In the genomic region with DNA sequence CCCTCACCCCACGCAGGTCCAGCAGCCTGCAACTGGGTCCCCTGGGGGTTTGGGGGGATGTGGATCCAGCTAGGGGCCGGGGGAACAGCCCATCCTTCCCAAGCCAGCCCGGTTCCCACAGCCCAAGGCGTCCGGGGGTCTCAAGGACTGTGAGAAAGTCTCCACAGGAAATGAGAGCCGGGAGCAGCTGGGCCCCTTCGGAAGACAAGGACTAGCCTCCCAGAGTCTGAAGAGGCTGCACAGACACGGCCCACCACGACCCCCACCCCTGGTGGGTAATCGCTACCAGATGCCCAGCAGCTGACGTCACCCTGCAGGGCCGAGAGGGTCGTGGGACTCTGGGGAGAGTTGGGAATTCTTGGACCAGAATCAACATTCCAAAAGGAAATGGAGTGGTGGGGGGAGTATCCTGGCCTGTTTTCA, we compare ENCODE assay signal across 9 cellular contexts. TPM values are rescaled to one million over a fixed set of nuclear protein-coding genes. Genes with fewer than 3 reads are reported as not detected.
A peak's percentile ranks its signal among the peaks of the same experiment; 100 is the strongest.
DNase-seq lines count a peak whose midpoint lies in the region; ATAC-seq and TF ChIP-seq lines count a peak whose summit lies in the region.
"Had no signal": no experiment of that assay in that cellular context is flagged by ENCODE, and none has a peak within 500 bp of the region (broad histone marks: within the 10 kb centered on the region; RNA-seq: fewer than 3 reads in every experiment).

No MANE protein-coding gene starts in this region.

- H3K4me3 ChIP-seq in coronary artery = peak overlapping the region; percentile 41
- no peak overlapping the region for H3K4me3 ChIP-seq in mesodermal cell (ENCODE audit: extremely low read depth, insufficient read depth, low read length, poor library complexity, severe bottlenecking)
- H3K4me3 ChIP-seq in tibial nerve = peak overlapping the region in 1 of 4 donors; percentile 8
- H3K4me3 ChIP-seq: GM23248 had no signal

- TF ChIP-seq CTCF in coronary artery (IDR thresholded peaks at IDR 0.05) (no peak), tibial nerve (IDR thresholded peaks at IDR 0.05) (no peak), Calu3 (IDR thresholded peaks at IDR 0.05; ENCODE audit: unreplicated experiment) (no peak)

- ATAC-seq in esophagus mucosa = no peak

- no peak for TF ChIP-seq EP300 in tibial nerve (IDR thresholded peaks at IDR 0.05)

- no peak overlapping the region for H3K4me3 Mint-ChIP-seq in activated naive CD4-positive, alpha-beta T cell treated with anti-CD3 and anti-CD28 coated beads, Interleukin-2, amount 10 ng/mL, durations not matched to agents 7 days and 5 days
- H3K4me3 Mint-ChIP-seq in Calu3 (ENCODE audit: low read depth, unreplicated experiment) = no peak overlapping the region

- no peaks in the 10 kb centered on the region for H3K27me3 Mint-ChIP-seq in activated naive CD4-positive, alpha-beta T cell treated with anti-CD3 and anti-CD28 coated beads, Interleukin-2, amount 10 ng/mL, durations not matched to agents 7 days and 5 days
- H3K27me3 Mint-ChIP-seq in Calu3 (ENCODE audit: unreplicated experiment) = peaks cover 61% of the 10 kb centered on the region

- H3K27ac ChIP-seq in coronary artery (peak overlapping the region in 1 of 2 donors; percentile 70), mesodermal cell (ENCODE audit: low read depth, low read length, severe bottlenecking) (peak overlapping the region; percentile 95), tibial nerve (peak overlapping the region in 3 of 4 donors; percentile 41 to 74 (median 64))
- H3K27ac ChIP-seq: GM23248 had no signal

- no peak for TF ChIP-seq POLR2A in tibial nerve (IDR thresholded peaks at IDR 0.05)

- WGBS in mesodermal cell (ENCODE audit: insufficient coverage in 2 of 2), 2 experiments = 31 to 48% methylated on average over 6 to 8 of the region's 13 CpGs
- 19 to 34% methylated on average over 7 to 13 of the region's 13 CpGs for WGBS in tibial nerve, 2 donors

- intact Hi-C loops in Calu3 (cut with micrococcal nuclease; ENCODE audit: unreplicated experiment) = no loop called here

- no peaks in the 10 kb centered on the region for H3K27me3 ChIP-seq in tibial nerve

- no peaks in the 10 kb centered on the region for H3K9me3 Mint-ChIP-seq in activated naive CD4-positive, alpha-beta T cell treated with anti-CD3 and anti-CD28 coated beads, Interleukin-2, amount 10 ng/mL, durations not matched to agents 7 days and 5 days
- H3K9me3 Mint-ChIP-seq in Calu3 (ENCODE audit: low read depth, unreplicated experiment) = no peaks in the 10 kb centered on the region

- peak overlapping the region; percentile 88 for H3K27ac Mint-ChIP-seq in activated naive CD4-positive, alpha-beta T cell treated with anti-CD3 and anti-CD28 coated beads, Interleukin-2, amount 10 ng/mL, durations not matched to agents 7 days and 5 days
- H3K27ac Mint-ChIP-seq in Calu3 (ENCODE audit: unreplicated experiment) = no peak overlapping the region

- no TSS peak for BruUV-seq in Calu3 (replicated peaks; lab: Mats Ljungman, UMichigan)

- H3K36me3 Mint-ChIP-seq in activated naive CD4-positive, alpha-beta T cell treated with anti-CD3 and anti-CD28 coated beads, Interleukin-2, amount 10 ng/mL, durations not matched to agents 7 days and 5 days = peaks cover 76% of the 10 kb centered on the region
- peaks cover 13% of the 10 kb centered on the region for H3K36me3 Mint-ChIP-seq in Calu3 (ENCODE audit: insufficient read depth, unreplicated experiment)

- CTCF ChIA-PET in activated naive CD4-positive, alpha-beta T cell treated with anti-CD3 and anti-CD28 coated beads, Interleukin-2, amount 10 ng/mL, durations not matched to agents 7 days and 5 days (lab: Charles Lee) = interaction anchor here (1.4 to 4.6 kb wide), 4 partner anchors 11 to 102 kb away, joined by 7 to 20 read pairs (median 12); a partner anchor contains a TSS
- CTCF ChIA-PET in Calu3 (lab: Charles Lee) = no interaction called here

- H3K9me3 ChIP-seq in mesodermal cell (ENCODE audit: control insufficient read depth, low read length) = no peaks in the 10 kb centered on the region
- H3K9me3 ChIP-seq in tibial nerve = no peaks in the 10 kb centered on the region

- peaks cover 90% of the 10 kb centered on the region for H3K4me1 Mint-ChIP-seq in activated naive CD4-positive, alpha-beta T cell treated with anti-CD3 and anti-CD28 coated beads, Interleukin-2, amount 10 ng/mL, durations not matched to agents 7 days and 5 days
- no peaks in the 10 kb centered on the region for H3K4me1 Mint-ChIP-seq in Calu3 (ENCODE audit: low read depth, unreplicated experiment)

- H3K4me1 ChIP-seq in mesodermal cell (ENCODE audit: control insufficient read depth, insufficient read depth, low read length, poor library complexity, severe bottlenecking) (peaks cover 44% of the 10 kb centered on the region), tibial nerve (peaks cover 0 to 48% (median 30%) of the 10 kb centered on the region in 4 donors)

- DNase-seq in activated naive CD4-positive, alpha-beta T cell treated with anti-CD3 and anti-CD28 coated beads, Interleukin-2, amount 10 ng/mL, durations not matched to agents 7 days and 5 days = no peak
- DNase-seq in activated naive CD4-positive, alpha-beta T cell treated with Interleukin-2 at 50 U/mL for 16 hours = no peak
- DNase-seq in coronary artery (ENCODE audit: low spot score) (no peak), tibial nerve (ENCODE audit: low spot score in 2 of 2) (no peak), NCI-H82 treated with DMSO at 0.1 percent for 48 hours (lab: John Stamatoyannopoulos, UW; ENCODE audit: unreplicated experiment) (no peak), Calu3 (no peak)
- DNase-seq: GM23248 had no signal

- H3K36me3 ChIP-seq in mesodermal cell (ENCODE audit: control insufficient read depth, insufficient read depth, low read length) (peaks cover 10% of the 10 kb centered on the region), tibial nerve (no peaks in the 10 kb centered on the region)

RNA-seq across cellular contexts. Expression of a gene that starts 10.5 kb away (rescaled TPM):
- polyA plus RNA-seq in mesodermal cell (2013, experiment 1 of 2) = 24.8 TPM
- polyA plus RNA-seq in mesodermal cell (2013, experiment 2 of 2) = 17.4 TPM
- total RNA-seq in tibial nerve (10 to 100 TPM in 3 of 4 donors, 1 to 10 TPM in 1; 4.2 to 18.9 (median 13.4) TPM), Calu3 (2022) (not detected in 2 replicates), esophagus mucosa (1.9 TPM)
- total RNA-seq: GM23248 had no signal
- polyA plus RNA-seq: GM23248 had no signal

RNA-seq across cellular contexts. Expression of a gene that starts 17.9 kb away (rescaled TPM):
- 79.5 TPM for polyA plus RNA-seq in mesodermal cell (2013, experiment 1 of 2)
- 66.6 TPM for polyA plus RNA-seq in mesodermal cell (2013, experiment 2 of 2)
- 100 to 1,000 TPM in 2 of 4 donors, 10 to 100 TPM in 2; 66.6 to 112 (median 87.6) TPM for total RNA-seq in tibial nerve
- 41.8 and 51.3 TPM in 2 replicates for total RNA-seq in Calu3 (2022)
- total RNA-seq in esophagus mucosa = 38.3 TPM

RNA-seq across cellular contexts. Expression of a gene that starts 32.8 kb away (rescaled TPM):
- 20.5 TPM for polyA plus RNA-seq in mesodermal cell (2013, experiment 1 of 2)
- 17.4 TPM for polyA plus RNA-seq in mesodermal cell (2013, experiment 2 of 2)
- total RNA-seq in tibial nerve (10 to 100 TPM; 13.3 to 15.3 (median 14.4) TPM), Calu3 (2022) (7.0 and 7.6 TPM in 2 replicates), esophagus mucosa (9.5 TPM)

RNA-seq across cellular contexts. Expression of a gene that starts 34.8 kb away (rescaled TPM):
- polyA plus RNA-seq in mesodermal cell (2013, experiment 1 of 2) = 57.4 TPM
- 48.9 TPM for polyA plus RNA-seq in mesodermal cell (2013, experiment 2 of 2)
- total RNA-seq in tibial nerve (100 to 1,000 TPM; 136 to 309 (median 143) TPM), Calu3 (2022) (75.2 and 79.9 TPM in 2 replicates), esophagus mucosa (28.3 TPM)

RNA-seq across cellular contexts. Expression of a gene that starts 52.0 kb away (rescaled TPM):
- polyA plus RNA-seq in mesodermal cell (2013, experiment 1 of 2) = not detected
- not detected for polyA plus RNA-seq in mesodermal cell (2013, experiment 2 of 2)
- under 1 TPM in 1 of 4 donors, not detected in 3; 0.30 TPM for total RNA-seq in tibial nerve
- not detected in 2 replicates for total RNA-seq in Calu3 (2022)
- not detected for total RNA-seq in esophagus mucosa
- total RNA-seq: GM23248 had no signal
